ENCODE assay signal across 19 cellular contexts in genomic region chr11:69499946-69500284, GRCh38. TPM values are rescaled to one million over a fixed set of nuclear protein-coding genes. Genes with fewer than 3 reads are reported as not detected.
DNase-seq lines count a peak whose midpoint lies in the region; ATAC-seq, FAIRE-seq and TF ChIP-seq lines count a peak whose summit lies in the region.
"Had no signal": no experiment of that assay in that cellular context is flagged by ENCODE, and none has a peak within 500 bp of the region (broad histone marks: within the 10 kb centered on the region; RNA-seq: fewer than 3 reads in every experiment).

No MANE protein-coding gene starts in this region.

- TF ChIP-seq CTCF in IMR-90 (conservative IDR thresholded peaks at IDR 0.05; ENCODE audit: low read depth, low read length): no peak
- no peak for TF ChIP-seq CTCF in HepG2 (CRISPR knock-in tag; IDR thresholded peaks at IDR 0.05)

- peaks cover 12% of the 10 kb centered on the region for H3K4me1 ChIP-seq in IMR-90 (ENCODE audit: control insufficient read depth, insufficient read depth, low read length)
- H3K4me1 ChIP-seq in HepG2 (ENCODE audit: insufficient read depth, low read length): peaks cover 52% of the 10 kb centered on the region

- H3K9ac ChIP-seq in IMR-90 (ENCODE audit: low read depth, low read length) (no peak overlapping the region), HepG2 (ENCODE audit: insufficient read depth, low read depth, low read length) (no peak overlapping the region)
- H3K9ac ChIP-seq: GM23248 had no signal

- no peak overlapping the region for H2BK20ac ChIP-seq in IMR-90 (ENCODE audit: low read depth, low read length)

- no peak for ATAC-seq in IMR-90 (ENCODE audit: low read depth)
- ATAC-seq in HepG2: no peak
- no peak for ATAC-seq in sciatic nerve
- no peak for ATAC-seq in HG03135 (IDR thresholded peaks at IDR 0.05; ENCODE audit: unreplicated experiment)
- ATAC-seq: HCT116, T-cell had no signal

- peaks cover 0 to 10% of the 10 kb centered on the region in 2 experiments; a peak in 1 of 4 replicates for H3K79me1 ChIP-seq in IMR-90 (ENCODE audit: low read depth in 1 of 2, low read length in 2 of 2)

- H2BK5ac ChIP-seq in IMR-90 (ENCODE audit: low read depth, low read length, poor library complexity, severe bottlenecking): no peak overlapping the region

- H2AK5ac ChIP-seq in IMR-90 (ENCODE audit: low read depth, low read length): peak overlapping the region; percentile 21; the same call in 1 of the 2 replicates

- no peak overlapping the region for H4K91ac ChIP-seq in IMR-90 (ENCODE audit: insufficient read depth, low read depth, low read length)

- H3K36me3 ChIP-seq in IMR-90 (ENCODE audit: control insufficient read depth, insufficient read depth, low read length) (no peaks in the 10 kb centered on the region), HepG2 (replicated peaks in 1 of 2; ENCODE audit: control insufficient read depth in 1 of 2, insufficient read depth in 2 of 2, low read length in 2 of 2) (no peaks in the 10 kb centered on the region)

- H3K27ac ChIP-seq in IMR-90 (ENCODE audit: insufficient read depth, low read length) (no peak overlapping the region), HepG2 (ENCODE audit: extremely low read length, insufficient read depth, low read length) (no peak overlapping the region)
- H3K27ac ChIP-seq: GM23248 had no signal

- no peak overlapping the region for H3K14ac ChIP-seq in IMR-90 (replicated peaks; ENCODE audit: low read depth, low read length)

- H2BK120ac ChIP-seq in IMR-90 (ENCODE audit: low read depth, low read length): no peak overlapping the region

- no peak overlapping the region for H3K23ac ChIP-seq in IMR-90 (ENCODE audit: low read depth, low read length)

- TF ChIP-seq POLR2A in IMR-90 (IDR thresholded peaks at IDR 0.05; ENCODE audit: low read depth, low read length): no peak
- no peak for TF ChIP-seq POLR2A in HepG2 (IDR thresholded peaks at IDR 0.05; ENCODE audit: insufficient read depth in 1 of 2, low read depth in 2 of 2, low read length in 2 of 2)

- in situ Hi-C loops in IMR-90 (cut with MboI; ENCODE audit: low sequenced_read_pairs): no loop called here
- in situ Hi-C loops in HepG2 (cut with HindIII; ENCODE audit: extremely low pct_ligation_motif_present, low pct_unique_long_range_greater_than_20kb): no loop called here

- BruUV-seq in IMR-90 (replicated peaks; lab: Mats Ljungman, UMichigan) (no TSS peak), HepG2 (replicated peaks; lab: Mats Ljungman, UMichigan) (no TSS peak)

- H3K9me3 ChIP-seq in IMR-90 (ENCODE audit: control insufficient read depth, insufficient read depth, low read length) (no peaks in the 10 kb centered on the region), HepG2 (ENCODE audit: low read length) (no peaks in the 10 kb centered on the region)

- no peak overlapping the region for H4K8ac ChIP-seq in IMR-90 (ENCODE audit: low read depth in 2 of 2, low read length in 2 of 2)

- H2BK15ac ChIP-seq in IMR-90 (ENCODE audit: low read depth, low read length): no peak overlapping the region

- dilution Hi-C loops in IMR-90 (cut with HindIII; ENCODE audit: low sequenced_read_pairs, unreplicated experiment): no loop called here

- WGBS in IMR-90 (ENCODE audit: extremely low coverage in 2 of 2, insufficient read length in 1 of 2), 2 experiments: 100% methylated on average over 1 of the region's 9 CpGs; no CpG with 5 or more reads in 1 of the 2 experiments
- 34% methylated on average over 4 of the region's 9 CpGs for WGBS in HepG2 (ENCODE audit: low lambda C conversion rate)

- H3K27me3 ChIP-seq in IMR-90 (ENCODE audit: control insufficient read depth, insufficient read depth, low read length) (peaks cover 2% of the 10 kb centered on the region; the same call in 1 of the 2 replicates), HepG2 (ENCODE audit: control insufficient read depth in 1 of 2, insufficient read depth in 2 of 2, low read length in 2 of 2) (peaks cover 3 to 12% of the 10 kb centered on the region in 2 experiments; a peak in 3 of 5 replicates)

- H3K4me3 ChIP-seq in IMR-90 (ENCODE audit: insufficient read depth, low read depth, low read length): no peak overlapping the region
- no peak overlapping the region for H3K4me3 ChIP-seq in HepG2 (replicated peaks in 1 of 3; ENCODE audit: insufficient read depth in 1 of 3, low read depth in 2 of 3, low read length in 3 of 3)
- H3K4me3 ChIP-seq: GM23248 had no signal

- H3K4ac ChIP-seq in IMR-90 (ENCODE audit: low read depth, low read length): no peak overlapping the region

- no peaks in the 10 kb centered on the region for H3K79me2 ChIP-seq in HepG2 (ENCODE audit: insufficient read depth, low read length)

- POLR2A ChIA-PET in IMR-90 (lab: Charles Lee; ENCODE audit: unreplicated experiment): no interaction called here
- POLR2A ChIA-PET in HepG2 (lab: Yijun Ruan, JAX): no interaction called here

- H4K5ac ChIP-seq in IMR-90 (ENCODE audit: low read depth, low read length): no peak overlapping the region

- CTCF ChIA-PET in IMR-90 (lab: Yijun Ruan, JAX) (no interaction called here), HepG2 (lab: Yijun Ruan, JAX; ENCODE audit: low intra/inter-chr PET ratio, low total read pairs) (no interaction called here)

- intact Hi-C loops in IMR-90 (cut with micrococcal nuclease): no loop called here
- intact Hi-C loops in HepG2 (cut with micrococcal nuclease; ENCODE audit: unreplicated experiment): loop anchor here (10.0 kb wide), 1 partner anchor 145 kb away; the partner anchor contains the start of gene CCND1
- intact Hi-C loops in sciatic nerve (cut with DNase I): no loop called here

- H2AK9ac ChIP-seq in IMR-90 (replicated peaks; ENCODE audit: low read depth, low read length, poor library complexity): no peak overlapping the region

- H3K18ac ChIP-seq in IMR-90 (ENCODE audit: low read depth, low read length): no peak overlapping the region

- H3K56ac ChIP-seq in IMR-90 (ENCODE audit: extremely low read depth, insufficient read depth, low read length): no peak overlapping the region

- H3K9me1 ChIP-seq in IMR-90 (ENCODE audit: insufficient read depth, low read length): peaks cover 16% of the 10 kb centered on the region

- FAIRE-seq in HepG2 (lab: Jason Lieb, UNC): no peak
- no peak for FAIRE-seq in GM19239 (lab: Jason Lieb, UNC)

- DNase-seq in IMR-90: no peak
- peak; percentile 52 for DNase-seq in SK-N-DZ (ENCODE audit: low spot score)
- no peak for DNase-seq in HepG2 (ENCODE audit: low spot score)
- peak; percentile 54 for DNase-seq in sciatic nerve (ENCODE audit: low spot score)
- DNase-seq in DMS 273 (lab: John Stamatoyannopoulos, UW; ENCODE audit: unreplicated experiment): no peak
- no peak for DNase-seq in occipital lobe (lab: John Stamatoyannopoulos, UW)
- DNase-seq in GM19239 (ENCODE audit: insufficient read length, low spot score): no peak
- DNase-seq: AML-193; CD4-positive, CD25-positive, alpha-beta regulatory T cell; COR-L47; GDM1; KBM-7; NCI-H1694 treated with DMSO at 0.1 percent for 48 hours; NCI-H226; NCI-H524 treated with DMSO at 0.1 percent for 48 hours; T-cell had no signal

- peak overlapping the region; percentile 40 for H2AFZ ChIP-seq in IMR-90 (replicated peaks; ENCODE audit: low read length, poor library complexity)
- H2AFZ ChIP-seq in HepG2 (ENCODE audit: low read length): no peak overlapping the region
- H2AFZ ChIP-seq: GM23248 had no signal

- H4K20me1 ChIP-seq in IMR-90 (ENCODE audit: insufficient read depth, low read length) (no peaks in the 10 kb centered on the region), HepG2 (ENCODE audit: insufficient read depth, low read length) (no peaks in the 10 kb centered on the region)

- H3K4me2 ChIP-seq in IMR-90 (ENCODE audit: low read depth, low read length) (no peak overlapping the region), HepG2 (ENCODE audit: low read depth, low read length) (no peak overlapping the region)

- TF ChIP-seq RAD21 in IMR-90 (IDR thresholded peaks at IDR 0.05; ENCODE audit: low read length) (no peak), HepG2 (CRISPR knock-in tag; IDR thresholded peaks at IDR 0.05) (no peak)

- TF ChIP-seq EP300 in HepG2 (IDR thresholded peaks at IDR 0.05; ENCODE audit: low read depth in 2 of 2, low read length in 2 of 2): no peak
- no peak for TF ChIP-seq EP300 in HepG2 (CRISPR knock-in tag; IDR thresholded peaks at IDR 0.05; ENCODE audit: borderline replicate concordance)

TF ChIP-seq in IMR-90, 13 proteins besides CTCF, POLR2A, EP300 and RAD21 (continues in another document):
- no peak for TF ChIP-seq CHD1 (IDR thresholded peaks at IDR 0.05; ENCODE audit: low read depth, low read length)

TF ChIP-seq in HepG2, 621 proteins besides CTCF, POLR2A, EP300 and RAD21 (continues in another document):
- TF ChIP-seq SP140L (CRISPR knock-in tag; IDR thresholded peaks at IDR 0.05; ENCODE audit: borderline replicate concordance): no peak

RNA-seq across cellular contexts. Expression of gene LINC01488, which starts 18.5 kb away (rescaled TPM):
- total RNA-seq in IMR-90 (2012; rRNA removed) (not detected in 2 replicates), HepG2 (2016; rRNA removed; fragmentation: Illumina TruSeq; extraction: Trizol) (0.14 and 0.58 TPM in 2 replicates), sciatic nerve (not detected), occipital lobe (not detected)
- polyA plus RNA-seq in IMR-90 (2012; rRNA removed) (not detected in 2 replicates), HepG2 (2011; rRNA removed) (0.13 and 0.26 TPM in 2 replicates)
- not detected in 2 replicates for polyA plus RNA-seq in IMR-90 (2012; cell fraction: cytosol; rRNA removed)
- polyA plus RNA-seq in IMR-90 (2012; cell fraction: nucleus; rRNA removed; ENCODE audit: low replicate concordance): not detected in 2 replicates
- not detected in 2 replicates for polyA plus RNA-seq in SK-N-DZ (2014; cell fraction: cytosol; rRNA removed)
- 0.27 TPM in 1 of 2 replicates, not detected in the other for polyA plus RNA-seq in SK-N-DZ (2014; cell fraction: nucleus; rRNA removed)
- total RNA-seq in HepG2 (2016; cell fraction: cytosol; rRNA removed; fragmentation: Illumina TruSeq; extraction: Trizol; ENCODE audit: low read depth): 0.10 and 0.18 TPM in 2 replicates
- total RNA-seq in HepG2 (2016; cell fraction: insoluble cytoplasmic fraction; rRNA removed; fragmentation: Illumina TruSeq; extraction: Trizol): 0.09 and 0.74 TPM in 2 replicates
- total RNA-seq in HepG2 (2016; cell fraction: membrane; rRNA removed; fragmentation: Illumina TruSeq; extraction: Trizol): 0.17 and 0.31 TPM in 2 replicates
- 0.47 and 1.4 TPM in 2 replicates for total RNA-seq in HepG2 (2016; cell fraction: nucleus; rRNA removed; fragmentation: Illumina TruSeq; extraction: Trizol)
- 0.11 TPM in 1 of 2 replicates, not detected in the other for polyA plus RNA-seq in HepG2 (2011; cell fraction: cytosol; rRNA removed)
- 0.31 and 1.3 TPM in 2 replicates for polyA plus RNA-seq in HepG2 (2011; cell fraction: nucleus; rRNA removed)
- polyA plus RNA-seq in HepG2 (2012): 0.04 TPM in 1 of 2 replicates, not detected in the other
- 0.09 and 0.12 TPM in 2 replicates for polyA plus RNA-seq in HepG2 (2016; cell fraction: cytosol; fragmentation: Illumina TruSeq; extraction: Trizol; ENCODE audit: low read depth)
- 0.21 and 0.39 TPM in 2 replicates for polyA plus RNA-seq in HepG2 (2016; cell fraction: insoluble cytoplasmic fraction; fragmentation: Illumina TruSeq; extraction: Trizol; ENCODE audit: low read depth)
- polyA plus RNA-seq in HepG2 (2016; cell fraction: membrane; fragmentation: Illumina TruSeq; extraction: Trizol; ENCODE audit: low read depth): 0.22 TPM in 2 replicates
- 1.7 and 3.1 TPM in 2 replicates for polyA plus RNA-seq in HepG2 (2016; cell fraction: nucleus; fragmentation: Illumina TruSeq; extraction: Trizol; ENCODE audit: insufficient read depth, low read depth)
- polyA minus RNA-seq in HepG2 (2011; rRNA and poly(A)+ RNA removed; ENCODE audit: low replicate concordance): 0.16 TPM in 1 of 2 replicates, not detected in the other
- polyA minus RNA-seq in HepG2 (2011; cell fraction: cytosol; rRNA and poly(A)+ RNA removed): not detected in 2 replicates
- polyA minus RNA-seq in HepG2 (2011; cell fraction: nucleus; rRNA and poly(A)+ RNA removed): 0.12 and 0.39 TPM in 2 replicates
- total RNA-seq: CD4-positive, CD25-positive, alpha-beta regulatory T cell; GM23248; T-cell had no signal
- polyA plus RNA-seq: CD4-positive, CD25-positive, alpha-beta regulatory T cell; GM23248 had no signal

Comparison
In these comparisons a context has a peak if more than half of its experiments do, and no peak if none do; other contexts are left out.
1. DNase-seq: peak in SK-N-DZ (single experiment) and sciatic nerve (single experiment); none in IMR-90 (single experiment), HepG2 (single experiment), DMS 273 (single experiment), occipital lobe (single experiment) and GM19239 (single experiment).